Comparison of ENCODE assay signal across 1 cellular context in genomic region chr16:30049871-30050270, GRCh38.
TF ChIP-seq lines count a peak whose summit lies in the region.

No MANE protein-coding gene starts in this region.

TF ChIP-seq in H1, 55 proteins besides CTCF, POLR2A, EP300 and RAD21:
- TF ChIP-seq TAF7 (optimal IDR thresholded peaks at IDR 0.05; ENCODE audit: borderline replicate concordance, low read depth, low read length) = no peak
- no peak for TF ChIP-seq SIRT6 (IDR thresholded peaks at IDR 0.05; ENCODE audit: low read length)
- no peak for TF ChIP-seq ASH2L (IDR thresholded peaks at IDR 0.05; ENCODE audit: low read length)
- no peak for TF ChIP-seq TEAD4 (IDR thresholded peaks at IDR 0.05; ENCODE audit: low read depth, low read length)
- TF ChIP-seq BRCA1 (IDR thresholded peaks at IDR 0.05; ENCODE audit: low read depth, low read length) = no peak
- TF ChIP-seq ATF3 (IDR thresholded peaks at IDR 0.05; ENCODE audit: insufficient read depth, low read depth, low read length) = no peak
- TF ChIP-seq MAFK (IDR thresholded peaks at IDR 0.05; ENCODE audit: low read depth, low read length) = no peak
- no peak for TF ChIP-seq NANOG (IDR thresholded peaks at IDR 0.05; ENCODE audit: insufficient read depth, low read depth, low read length, poor library complexity, severe bottlenecking)
- no peak for TF ChIP-seq RNF2 (IDR thresholded peaks at IDR 0.05; ENCODE audit: borderline replicate concordance, low read depth, low read length, missing control alignments, poor library complexity, severe bottlenecking)
- TF ChIP-seq SP4 (IDR thresholded peaks at IDR 0.05; ENCODE audit: low read length) = no peak
- TF ChIP-seq USF2 (IDR thresholded peaks at IDR 0.05; ENCODE audit: low read length) = no peak
- no peak for TF ChIP-seq BCL11A (IDR thresholded peaks at IDR 0.05; ENCODE audit: low read depth in 2 of 2, low read length in 2 of 2)
- TF ChIP-seq NRF1 (IDR thresholded peaks at IDR 0.05; ENCODE audit: low read depth, low read length) = no peak
- TF ChIP-seq E2F6 (IDR thresholded peaks at IDR 0.05) = no peak
- no peak for TF ChIP-seq EZH2 (IDR thresholded peaks at IDR 0.05; ENCODE audit: low read depth, low read length, severe bottlenecking)
- no peak for TF ChIP-seq RXRA (IDR thresholded peaks at IDR 0.05; ENCODE audit: insufficient read depth, low read depth, low read length)
- TF ChIP-seq TCF12 (IDR thresholded peaks at IDR 0.05; ENCODE audit: low read depth, low read length) = no peak
- no peak for TF ChIP-seq CHD2 (IDR thresholded peaks at IDR 0.05; ENCODE audit: low read length)
